In genomic region chr5:16727937-16728336, GRCh38 we compare ENCODE assay signal across 9 cellular contexts.
DNase-seq lines count a peak whose midpoint lies in the region; ATAC-seq and TF ChIP-seq lines count a peak whose summit lies in the region.
"Had no signal": no experiment of that assay in that cellular context is flagged by ENCODE, and none has a peak within 500 bp of the region (broad histone marks: within the 10 kb centered on the region; RNA-seq: fewer than 3 reads in every experiment).

No MANE protein-coding gene starts in this region.

- peaks cover 43% of the 10 kb centered on the region for H3K36me3 Mint-ChIP-seq in WTC11
- no peaks in the 10 kb centered on the region for H3K36me3 Mint-ChIP-seq in activated T-cell treated with anti-CD3 and anti-CD28 coated beads, Interleukin-2, amount 50 U/mL, for 4 hours (ENCODE audit: insufficient read depth)

- H3K4me1 ChIP-seq in heart left ventricle (peaks cover 0 to 26% (median 13%) of the 10 kb centered on the region in 12 donors), right atrium auricular region (peaks cover 0 to 11% of the 10 kb centered on the region in 2 donors), aorta (ENCODE audit: control insufficient read depth in 1 of 2, insufficient read depth in 2 of 2, low read length in 2 of 2) (no peaks in the 10 kb centered on the region)

- H3K36me3 ChIP-seq in heart left ventricle: peaks cover 0 to 5% (median 0%) of the 10 kb centered on the region in 9 donors
- no peaks in the 10 kb centered on the region for H3K36me3 ChIP-seq in right atrium auricular region
- no peaks in the 10 kb centered on the region for H3K36me3 ChIP-seq in aorta (ENCODE audit: control insufficient read depth in 1 of 2, insufficient read depth in 2 of 2, low read length in 1 of 2)

- POLR2A ChIA-PET in WTC11 (lab: Charles Lee): interaction anchor here (0.6 kb wide), 1 partner anchor 100 kb away, joined by 6 read pairs; no protein-coding TSS in a partner anchor

- peak in 3 of 5 donors; percentile 35 to 40 (median 38) for DNase-seq in heart left ventricle
- no peak for DNase-seq in right atrium auricular region (ENCODE audit: low spot score)
- DNase-seq in WTC11 (ENCODE audit: low spot score): no peak
- DNase-seq in lower leg skin (ENCODE audit: low spot score in 2 of 2): peak; percentile 53 to 87
- peak in 1 of 2 donors; percentile 48 for DNase-seq in aorta
- no peak for DNase-seq in activated T-cell treated with anti-CD3 and anti-CD28 coated beads, Interleukin-2, amount 50 U/mL, for 4 hours

- H3K4me3 Mint-ChIP-seq in WTC11: peak overlapping the region; percentile 0; the same call in 1 of the 2 replicates
- no peak overlapping the region for H3K4me3 Mint-ChIP-seq in activated T-cell treated with anti-CD3 and anti-CD28 coated beads, Interleukin-2, amount 50 U/mL, for 4 hours
- H3K4me3 Mint-ChIP-seq: activated T-helper 1 cell treated with anti-CD3 and anti-CD28 coated beads, Interleukin-12 subunit alpha, Interleukin-12 subunit beta, Interleukin-2, Interleukin-4 antibody, amounts not matched to agents 30 ng/mL and 10 ng/mL and 1 ng/mL, durations not matched to agents 14 hours and 24 hours and 36 hours had no signal

- no peak for TF ChIP-seq POLR2A in heart left ventricle (IDR thresholded peaks at IDR 0.05)
- TF ChIP-seq POLR2A in lower leg skin (IDR thresholded peaks at IDR 0.05): no peak

- H3K9me3 Mint-ChIP-seq in WTC11: peaks cover 13% of the 10 kb centered on the region
- H3K9me3 Mint-ChIP-seq in activated T-cell treated with anti-CD3 and anti-CD28 coated beads, Interleukin-2, amount 50 U/mL, for 4 hours: peaks cover 5% of the 10 kb centered on the region

- H3K27ac Mint-ChIP-seq in WTC11: peak overlapping the region; percentile 88
- H3K27ac Mint-ChIP-seq: activated T-helper 1 cell treated with anti-CD3 and anti-CD28 coated beads, Interleukin-12 subunit alpha, Interleukin-12 subunit beta, Interleukin-2, Interleukin-4 antibody, amounts not matched to agents 30 ng/mL and 10 ng/mL and 1 ng/mL, durations not matched to agents 14 hours and 24 hours and 36 hours had no signal

- H3K4me1 Mint-ChIP-seq in WTC11: peaks cover 68% of the 10 kb centered on the region
- H3K4me1 Mint-ChIP-seq in activated T-cell treated with anti-CD3 and anti-CD28 coated beads, Interleukin-2, amount 50 U/mL, for 4 hours (ENCODE audit: low read depth): peaks cover 10% of the 10 kb centered on the region

- H3K27me3 ChIP-seq in heart left ventricle (no peaks in the 10 kb centered on the region), right atrium auricular region (no peaks in the 10 kb centered on the region), aorta (ENCODE audit: control insufficient read depth in 1 of 2, insufficient read depth in 2 of 2, low read length in 1 of 2) (no peaks in the 10 kb centered on the region)

- no peaks in the 10 kb centered on the region for H3K27me3 Mint-ChIP-seq in WTC11 (ENCODE audit: low read depth)
- H3K27me3 Mint-ChIP-seq in activated T-cell treated with anti-CD3 and anti-CD28 coated beads, Interleukin-2, amount 50 U/mL, for 4 hours (ENCODE audit: low read depth): no peaks in the 10 kb centered on the region

- H3K4me3 ChIP-seq in heart left ventricle: no peak overlapping the region
- H3K4me3 ChIP-seq in right atrium auricular region: no peak overlapping the region
- no peak overlapping the region for H3K4me3 ChIP-seq in lower leg skin (ENCODE audit: low read depth, poor library complexity, severe bottlenecking)
- H3K4me3 ChIP-seq in aorta (ENCODE audit: low read length in 2 of 2): no peak overlapping the region

- ATAC-seq in heart left ventricle: peak; percentile 35 to 72 (median 56)
- ATAC-seq in WTC11: peak; percentile 55
- peak; percentile 54 for ATAC-seq in aorta (ENCODE audit: low FRiP score)
- no peak for ATAC-seq in HG03175 (IDR thresholded peaks at IDR 0.05; ENCODE audit: unreplicated experiment)
- ATAC-seq in activated T-cell treated with anti-CD3 and anti-CD28 coated beads, Interleukin-2, amount 50 U/mL, for 4 hours: no peak
- ATAC-seq in HG03095 (IDR thresholded peaks at IDR 0.05; ENCODE audit: unreplicated experiment): no peak

- H3K9me3 ChIP-seq in heart left ventricle: peaks cover 0 to 6% (median 0%) of the 10 kb centered on the region in 12 donors
- no peaks in the 10 kb centered on the region for H3K9me3 ChIP-seq in right atrium auricular region
- H3K9me3 ChIP-seq in aorta (ENCODE audit: control insufficient read depth, low read length): no peaks in the 10 kb centered on the region

- no peak for TF ChIP-seq CTCF in heart left ventricle (IDR thresholded peaks at IDR 0.05)
- no peak for TF ChIP-seq CTCF in right atrium auricular region (IDR thresholded peaks at IDR 0.05)
- no peak for TF ChIP-seq CTCF in WTC11 (IDR thresholded peaks at IDR 0.05)
- no peak for TF ChIP-seq CTCF in lower leg skin (IDR thresholded peaks at IDR 0.05)

- CTCF ChIA-PET in WTC11 (lab: Charles Lee): interaction anchor here (0.7 kb wide), 1 partner anchor 25 kb away, joined by 5 read pairs; no protein-coding TSS in a partner anchor

- 33 to 50% (median 40%) methylated on average over 9 of the region's 9 CpGs for WGBS in heart left ventricle, 4 donors
- 36 to 39% methylated on average over 9 of the region's 9 CpGs for WGBS in lower leg skin, 2 donors
- 40 to 41% methylated on average over 9 of the region's 9 CpGs for WGBS in aorta, 2 donors

- intact Hi-C loops in heart left ventricle (cut with DNase I) (no loop called here), lower leg skin (cut with DNase I; ENCODE audit: low total_unique reads) (no loop called here), aorta (cut with DNase I) (no loop called here)

- H3K27ac ChIP-seq in heart left ventricle (no peak overlapping the region), right atrium auricular region (no peak overlapping the region), aorta (ENCODE audit: low read depth in 1 of 2, low read length in 2 of 2) (no peak overlapping the region)

TF ChIP-seq in WTC11, 78 proteins besides CTCF, POLR2A, EP300 and RAD21:
- TF ChIP-seq ZNF121 (CRISPR knock-in tag; IDR thresholded peaks at IDR 0.05) (no peak), RELA (CRISPR knock-in tag; IDR thresholded peaks at IDR 0.05; ENCODE audit: borderline replicate concordance) (no peak), PREB (CRISPR knock-in tag; IDR thresholded peaks at IDR 0.05; ENCODE audit: borderline replicate concordance) (no peak), ZNF396 (CRISPR knock-in tag; IDR thresholded peaks at IDR 0.05; ENCODE audit: borderline replicate concordance) (no peak), FOXP1 (CRISPR knock-in tag; IDR thresholded peaks at IDR 0.05; ENCODE audit: borderline replicate concordance) (no peak)

Comparison
In these comparisons a context has a peak if more than half of its experiments do, and no peak if none do; other contexts are left out.
1. DNase-seq: peak in heart left ventricle (3 of 5) and lower leg skin (2 of 2); none in right atrium auricular region (single experiment), WTC11 (single experiment) and activated T-cell treated with anti-CD3 and anti-CD28 coated beads, Interleukin-2, amount 50 U/mL, for 4 hours (single experiment).
2. ATAC-seq: peak in heart left ventricle (4 of 4), WTC11 (single experiment) and aorta (single experiment); none in HG03175 (single experiment), activated T-cell treated with anti-CD3 and anti-CD28 coated beads, Interleukin-2, amount 50 U/mL, for 4 hours (0 of 2) and HG03095 (single experiment).